ENCODE assay signal across 8 cellular contexts in genomic region chr9:17856995-17857394, GRCh38.
"Had no signal": no experiment of that assay in that cellular context is flagged by ENCODE, and none has a peak within 500 bp of the region (broad histone marks: within the 10 kb centered on the region; RNA-seq: fewer than 3 reads in every experiment).

No MANE protein-coding gene starts in this region.

- ATAC-seq: HepG2, K562 had no signal

- H3K4me3 ChIP-seq: K562 had no signal

- H3K4me2 ChIP-seq: KMS-11 had no signal

- H3K9ac ChIP-seq: KMS-11 had no signal

- H3K27ac ChIP-seq: HL-60, KMS-11 had no signal

- FAIRE-seq: HepG2, HTR-8/SVneo, K562 had no signal

- DNase-seq: IMR-90, KBM-7, KG1 had no signal
